ENCODE assay signal across 22 cellular contexts in genomic region chr1:16129316-16129715, GRCh38. TPM values are rescaled to one million over a fixed set of nuclear protein-coding genes. Genes with fewer than 3 reads are reported as not detected.
"Had no signal": no experiment of that assay in that cellular context is flagged by ENCODE, and none has a peak within 500 bp of the region (broad histone marks: within the 10 kb centered on the region; RNA-seq: fewer than 3 reads in every experiment).

No MANE protein-coding gene starts in this region.

- H3K27ac ChIP-seq: left lung, suprapubic skin, upper lobe of right lung had no signal

- H3K9me3 Mint-ChIP-seq: dendritic cell treated with granulocyte-macrophage colony-stimulating factor and Interleukin-4, amounts not matched to agents 40 ng/mL and 50 ng/mL, for 4 days; effector memory CD8-positive, alpha-beta T cell; naive B cell; nephron had no signal

- H3K36me3 Mint-ChIP-seq: naive B cell had no signal

- H3K27me3 ChIP-seq: left lung, suprapubic skin, tibial artery, upper lobe of right lung, vagina had no signal

- H3K4me2 ChIP-seq: smooth muscle cell had no signal

- H3K4me3 Mint-ChIP-seq: dendritic cell treated with granulocyte-macrophage colony-stimulating factor and Interleukin-4, amounts not matched to agents 40 ng/mL and 50 ng/mL, for 4 days; effector memory CD8-positive, alpha-beta T cell; naive B cell; nephron had no signal

- H3K4me3 ChIP-seq: left lung, lung, smooth muscle cell, suprapubic skin, tibial artery, upper lobe of right lung, vagina had no signal

- H3K9me3 ChIP-seq: left lung, suprapubic skin, tibial artery, upper lobe of right lung, vagina had no signal

- DNase-seq: cerebellar nuclear complex; effector memory CD8-positive, alpha-beta T cell; erythroblast; foreskin melanocyte; hippocampal formation; mesendoderm; naive B cell; stimulated activated CD4-positive, alpha-beta T cell treated with anti-CD3 and anti-CD28 coated beads, Interleukin-2, amount 100 ng/mL, for 48 hours; stimulated activated naive CD8-positive, alpha-beta T cell treated with anti-CD3 and anti-CD28 coated beads, Interleukin-15, Interleukin-2, amounts not matched to agents 100 U/mL and 50 U/mL, for 24 hours; tibial artery; upper lobe of right lung had no signal

- FAIRE-seq: colon, endothelial cell of umbilical vein, islet of Langerhans had no signal

- H3K4me1 ChIP-seq: left lung had no signal

- H3K4me1 Mint-ChIP-seq: naive B cell had no signal

- ATAC-seq: effector memory CD8-positive, alpha-beta T cell; left lung; stimulated activated naive CD8-positive, alpha-beta T cell treated with anti-CD3 and anti-CD28 coated beads, Interleukin-15, Interleukin-2, amounts not matched to agents 100 U/mL and 50 U/mL, for 24 hours; upper lobe of right lung had no signal

- H3K27ac Mint-ChIP-seq: dendritic cell treated with granulocyte-macrophage colony-stimulating factor and Interleukin-4, amounts not matched to agents 40 ng/mL and 50 ng/mL, for 4 days; effector memory CD8-positive, alpha-beta T cell had no signal

RNA-seq across cellular contexts. Expression of gene FAM131C, which starts 55.9 kb away (rescaled TPM):
- total RNA-seq: endothelial cell of umbilical vein, left lung, lung, omental fat pad, upper lobe of right lung had no signal
- polyA plus RNA-seq: lung had no signal
